ENCODE assay signal across 1 cellular context in genomic region chr21:34073749-34074282, GRCh38.
TF ChIP-seq lines count a peak whose summit lies in the region.

No MANE protein-coding gene starts in this region.

TF ChIP-seq in HepG2, 621 proteins besides CTCF, POLR2A, EP300 and RAD21 (continued from another document):
- TF ChIP-seq, protein P1, sequence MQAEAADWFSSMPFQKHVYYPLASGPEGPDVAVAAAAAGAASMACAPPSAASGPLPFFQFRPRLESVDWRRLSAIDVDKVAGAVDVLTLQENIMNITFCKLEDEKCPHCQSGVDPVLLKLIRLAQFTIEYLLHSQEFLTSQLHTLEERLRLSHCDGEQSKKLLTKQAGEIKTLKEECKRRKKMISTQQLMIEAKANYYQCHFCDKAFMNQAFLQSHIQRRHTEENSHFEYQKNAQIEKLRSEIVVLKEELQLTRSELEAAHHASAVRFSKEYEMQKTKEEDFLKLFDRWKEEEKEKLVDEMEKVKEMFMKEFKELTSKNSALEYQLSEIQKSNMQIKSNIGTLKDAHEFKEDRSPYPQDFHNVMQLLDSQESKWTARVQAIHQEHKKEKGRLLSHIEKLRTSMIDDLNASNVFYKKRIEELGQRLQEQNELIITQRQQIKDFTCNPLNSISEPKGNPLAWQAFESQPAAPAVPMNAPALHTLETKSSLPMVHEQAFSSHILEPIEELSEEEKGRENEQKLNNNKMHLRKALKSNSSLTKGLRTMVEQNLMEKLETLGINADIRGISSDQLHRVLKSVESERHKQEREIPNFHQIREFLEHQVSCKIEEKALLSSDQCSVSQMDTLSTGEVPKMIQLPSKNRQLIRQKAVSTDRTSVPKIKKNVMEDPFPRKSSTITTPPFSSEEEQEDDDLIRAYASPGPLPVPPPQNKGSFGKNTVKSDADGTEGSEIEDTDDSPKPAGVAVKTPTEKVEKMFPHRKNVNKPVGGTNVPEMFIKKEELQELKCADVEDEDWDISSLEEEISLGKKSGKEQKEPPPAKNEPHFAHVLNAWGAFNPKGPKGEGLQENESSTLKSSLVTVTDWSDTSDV (CRISPR knock-in tag; IDR thresholded peaks at IDR 0.05) = no peak
- TF ChIP-seq AGO2 (optimal IDR thresholded peaks at IDR 0.05; ENCODE audit: low read depth, low read length) = peak; percentile 78
- TF ChIP-seq, protein P2, sequence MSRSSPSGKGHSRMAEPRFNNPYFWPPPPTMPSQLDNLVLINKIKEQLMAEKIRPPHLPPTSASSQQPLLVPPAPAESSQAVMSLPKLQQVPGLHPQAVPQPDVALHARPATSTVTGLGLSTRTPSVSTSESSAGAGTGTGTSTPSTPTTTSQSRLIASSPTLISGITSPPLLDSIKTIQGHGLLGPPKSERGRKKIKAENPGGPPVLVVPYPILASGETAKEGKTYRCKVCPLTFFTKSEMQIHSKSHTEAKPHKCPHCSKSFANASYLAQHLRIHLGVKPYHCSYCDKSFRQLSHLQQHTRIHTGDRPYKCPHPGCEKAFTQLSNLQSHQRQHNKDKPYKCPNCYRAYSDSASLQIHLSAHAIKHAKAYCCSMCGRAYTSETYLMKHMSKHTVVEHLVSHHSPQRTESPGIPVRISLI (CRISPR knock-in tag; IDR thresholded peaks at IDR 0.05; ENCODE audit: borderline replicate concordance) = no peak
- no peak for TF ChIP-seq MTA3 (CRISPR knock-in tag; IDR thresholded peaks at IDR 0.05)
- TF ChIP-seq, protein P3, sequence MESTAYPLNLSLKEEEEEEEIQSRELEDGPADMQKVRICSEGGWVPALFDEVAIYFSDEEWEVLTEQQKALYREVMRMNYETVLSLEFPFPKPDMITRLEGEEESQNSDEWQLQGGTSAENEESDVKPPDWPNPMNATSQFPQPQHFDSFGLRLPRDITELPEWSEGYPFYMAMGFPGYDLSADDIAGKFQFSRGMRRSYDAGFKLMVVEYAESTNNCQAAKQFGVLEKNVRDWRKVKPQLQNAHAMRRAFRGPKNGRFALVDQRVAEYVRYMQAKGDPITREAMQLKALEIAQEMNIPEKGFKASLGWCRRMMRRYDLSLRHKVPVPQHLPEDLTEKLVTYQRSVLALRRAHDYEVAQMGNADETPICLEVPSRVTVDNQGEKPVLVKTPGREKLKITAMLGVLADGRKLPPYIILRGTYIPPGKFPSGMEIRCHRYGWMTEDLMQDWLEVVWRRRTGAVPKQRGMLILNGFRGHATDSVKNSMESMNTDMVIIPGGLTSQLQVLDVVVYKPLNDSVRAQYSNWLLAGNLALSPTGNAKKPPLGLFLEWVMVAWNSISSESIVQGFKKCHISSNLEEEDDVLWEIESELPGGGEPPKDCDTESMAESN (CRISPR knock-in tag; conservative IDR thresholded peaks at IDR 0.05) = no peak
- no peak for TF ChIP-seq HNRNPLL (IDR thresholded peaks at IDR 0.05; ENCODE audit: low read depth, low read length, poor library complexity, severe bottlenecking)
- TF ChIP-seq YEATS4 (CRISPR knock-in tag; IDR thresholded peaks at IDR 0.05; ENCODE audit: borderline replicate concordance) = peak; percentile 15; the same call in 1 of the 2 replicates
- TF ChIP-seq HBP1 (CRISPR knock-in tag; IDR thresholded peaks at IDR 0.05; ENCODE audit: low read depth) = no peak
- peak; percentile 51; the same call in 1 of the 2 replicates for TF ChIP-seq MAX (IDR thresholded peaks at IDR 0.05)
